ENCODE assay signal across 1 cellular context in the genomic region with DNA sequence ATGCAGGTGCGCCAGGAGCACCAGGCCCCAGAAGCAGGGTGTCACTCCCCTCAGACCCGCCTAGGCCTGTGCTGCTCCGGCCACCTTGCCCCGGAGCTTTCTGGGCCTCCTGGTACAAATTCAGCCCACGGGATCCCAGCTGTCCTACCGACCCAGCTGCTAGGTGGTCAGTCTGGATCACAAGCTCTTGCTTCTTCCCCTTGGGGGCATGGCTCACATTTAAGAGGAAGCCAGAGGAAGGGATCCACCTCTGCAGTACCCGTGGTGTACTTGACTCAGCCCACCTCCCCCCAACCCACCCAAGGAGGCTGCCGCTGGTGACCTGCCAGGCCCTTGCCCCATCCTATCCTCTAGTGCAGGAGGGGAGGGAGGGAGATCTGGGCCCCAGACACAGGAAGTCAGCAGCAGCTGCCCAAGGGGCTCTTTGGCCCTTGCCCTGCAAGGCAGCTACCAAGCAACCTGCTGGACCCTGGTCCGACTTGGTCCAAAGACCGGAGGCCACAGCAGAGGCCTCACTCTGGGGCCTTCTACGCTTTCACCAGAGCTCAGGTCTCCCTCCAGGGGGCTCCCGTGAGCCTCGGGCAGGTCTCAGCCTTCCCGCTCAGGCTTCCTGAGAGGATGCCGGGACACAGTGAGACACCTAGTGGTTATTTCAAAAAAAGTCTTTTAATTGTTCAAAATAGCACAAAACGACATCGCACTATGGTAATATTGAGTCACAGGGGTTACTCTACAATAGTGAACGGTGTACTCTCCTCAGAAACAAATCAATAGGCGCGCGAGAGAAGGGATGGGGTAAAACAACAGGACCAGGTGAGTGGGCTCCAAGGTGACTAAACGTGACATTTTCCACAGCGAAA.
TF ChIP-seq lines count a peak whose summit lies in the region.

No MANE protein-coding gene starts in this region.

TF ChIP-seq in SK-N-SH treated with all-trans-retinoic acid at 6 μM for 48 hours, 23 proteins besides CTCF, POLR2A, EP300 and RAD21 (continued from another document):
- TF ChIP-seq, protein P1, sequence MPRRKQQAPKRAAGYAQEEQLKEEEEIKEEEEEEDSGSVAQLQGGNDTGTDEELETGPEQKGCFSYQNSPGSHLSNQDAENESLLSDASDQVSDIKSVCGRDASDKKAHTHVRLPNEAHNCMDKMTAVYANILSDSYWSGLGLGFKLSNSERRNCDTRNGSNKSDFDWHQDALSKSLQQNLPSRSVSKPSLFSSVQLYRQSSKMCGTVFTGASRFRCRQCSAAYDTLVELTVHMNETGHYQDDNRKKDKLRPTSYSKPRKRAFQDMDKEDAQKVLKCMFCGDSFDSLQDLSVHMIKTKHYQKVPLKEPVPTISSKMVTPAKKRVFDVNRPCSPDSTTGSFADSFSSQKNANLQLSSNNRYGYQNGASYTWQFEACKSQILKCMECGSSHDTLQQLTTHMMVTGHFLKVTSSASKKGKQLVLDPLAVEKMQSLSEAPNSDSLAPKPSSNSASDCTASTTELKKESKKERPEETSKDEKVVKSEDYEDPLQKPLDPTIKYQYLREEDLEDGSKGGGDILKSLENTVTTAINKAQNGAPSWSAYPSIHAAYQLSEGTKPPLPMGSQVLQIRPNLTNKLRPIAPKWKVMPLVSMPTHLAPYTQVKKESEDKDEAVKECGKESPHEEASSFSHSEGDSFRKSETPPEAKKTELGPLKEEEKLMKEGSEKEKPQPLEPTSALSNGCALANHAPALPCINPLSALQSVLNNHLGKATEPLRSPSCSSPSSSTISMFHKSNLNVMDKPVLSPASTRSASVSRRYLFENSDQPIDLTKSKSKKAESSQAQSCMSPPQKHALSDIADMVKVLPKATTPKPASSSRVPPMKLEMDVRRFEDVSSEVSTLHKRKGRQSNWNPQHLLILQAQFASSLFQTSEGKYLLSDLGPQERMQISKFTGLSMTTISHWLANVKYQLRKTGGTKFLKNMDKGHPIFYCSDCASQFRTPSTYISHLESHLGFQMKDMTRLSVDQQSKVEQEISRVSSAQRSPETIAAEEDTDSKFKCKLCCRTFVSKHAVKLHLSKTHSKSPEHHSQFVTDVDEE (CRISPR knock-in tag; IDR thresholded peaks at IDR 0.05) = no peak
- TF ChIP-seq RARB (CRISPR knock-in tag; IDR thresholded peaks at IDR 0.05) = no peak
